In genomic region chr2:96305091-96305978, GRCh38 we compare ENCODE assay signal across 8 cellular contexts. TPM values are rescaled to one million over a fixed set of nuclear protein-coding genes. Genes with fewer than 3 reads are reported as not detected.
DNase-seq lines count a peak whose midpoint lies in the region; ATAC-seq and TF ChIP-seq lines count a peak whose summit lies in the region.

SNRNP200 (minus strand) TSS chr2:96305546; CDS start chr2:96305437, 109 bp downstream.

- H3K4me2 ChIP-seq in SK-N-SH = peak within 1 kb of the TSS; percentile 87

- peaks cover 38 to 40% of the 10 kb centered on the region in 2 experiments for H3K36me3 ChIP-seq in SK-N-SH (replicated peaks in 1 of 2; ENCODE audit: control insufficient read depth in 1 of 2, insufficient read depth in 2 of 2, low read length in 1 of 2)

- H2AFZ ChIP-seq in SK-N-SH (ENCODE audit: low read depth) = peak within 1 kb of the TSS; percentile 80

- TF ChIP-seq RAD21 in SK-N-SH (IDR thresholded peaks at IDR 0.05; ENCODE audit: low read length) = no peak

- no peaks in the 10 kb centered on the region for H3F3A ChIP-seq in SK-N-SH (replicated peaks; ENCODE audit: insufficient read depth)

- H3K79me2 ChIP-seq in SK-N-SH (ENCODE audit: insufficient read depth) = peaks cover 56% of the 10 kb centered on the region

- peak within 1 kb of the TSS; percentile 79 for H3K4me3 ChIP-seq in GM08714 (ENCODE audit: low read length)
- peak within 1 kb of the TSS; percentile 64 to 87 for H3K4me3 ChIP-seq in SK-N-SH (ENCODE audit: low read depth in 2 of 2, low read length in 1 of 2)

- peaks cover 69% of the 10 kb centered on the region for H3K4me1 Mint-ChIP-seq in activated naive CD4-positive, alpha-beta T cell treated with anti-CD3 and anti-CD28 coated beads, Interleukin-2, amount 10 ng/mL, durations not matched to agents 7 days and 5 days

- peaks cover 3% of the 10 kb centered on the region; the same call in 1 of the 2 replicates for H4K20me1 ChIP-seq in SK-N-SH (ENCODE audit: insufficient read depth)

- peaks cover 57% of the 10 kb centered on the region for H3K36me3 Mint-ChIP-seq in activated naive CD4-positive, alpha-beta T cell treated with anti-CD3 and anti-CD28 coated beads, Interleukin-2, amount 10 ng/mL, durations not matched to agents 7 days and 5 days

- 1% methylated on average over 40 of the region's 61 CpGs for WGBS in SK-N-SH (ENCODE audit: low lambda C conversion rate)

- CTCF ChIA-PET in SK-N-SH (lab: Yijun Ruan, JAX) = interaction anchor here (0.9 to 1.9 kb wide), 4 partner anchors 16 to 203 kb away, joined by 3 to 10 read pairs (median 7); partner anchors contain the start of genes CIAO1 and TMEM127
- CTCF ChIA-PET in activated naive CD4-positive, alpha-beta T cell treated with anti-CD3 and anti-CD28 coated beads, Interleukin-2, amount 10 ng/mL, durations not matched to agents 7 days and 5 days (lab: Charles Lee) = interaction anchor here (0.7 to 1.1 kb wide), 3 partner anchors 12 to 41 kb away, joined by 3 to 5 read pairs (median 3); no protein-coding TSS in a partner anchor

- H3K27ac ChIP-seq in SK-N-SH (ENCODE audit: low read depth in 2 of 2, low read length in 1 of 2) (peak within 1 kb of the TSS; percentile 67 to 79), substantia nigra (ENCODE audit: low read depth, low read length, poor library complexity, severe bottlenecking) (peak within 1 kb of the TSS; percentile 46)

- no peak for TF ChIP-seq CTCF in SK-N-SH (IDR thresholded peaks at IDR 0.05)

- POLR2A ChIA-PET in SK-N-SH (lab: Yijun Ruan, JAX) = interaction anchor here (0.7 to 3.0 kb wide), 7 partner anchors 16 to 44 kb away, joined by 3 to 20 read pairs (median 4); partner anchors contain the start of gene ITPRIPL1

- DNase-seq in NCI-H1092 treated with DMSO at 0.1 percent for 48 hours (lab: John Stamatoyannopoulos, UW) (peak; percentile 76), SK-N-SH (peak; percentile 91), germinal center (ENCODE audit: low spot score) (peak; percentile 85), non-pigmented ciliary epithelial cell (ENCODE audit: low read depth) (peak; percentile 11), substantia nigra (lab: John Stamatoyannopoulos, UW) (peak; percentile 32 to 93 (median 81))
- peak; percentile 93 for DNase-seq in activated naive CD4-positive, alpha-beta T cell treated with anti-CD3 and anti-CD28 coated beads, Interleukin-2, amount 10 ng/mL, durations not matched to agents 7 days and 5 days

- ATAC-seq in HG02588 (IDR thresholded peaks at IDR 0.05; ENCODE audit: unreplicated experiment) = peak; percentile 92

- H3K27me3 Mint-ChIP-seq in activated naive CD4-positive, alpha-beta T cell treated with anti-CD3 and anti-CD28 coated beads, Interleukin-2, amount 10 ng/mL, durations not matched to agents 7 days and 5 days = peaks cover 3% of the 10 kb centered on the region

- no peaks in the 10 kb centered on the region for H3K9me2 ChIP-seq in SK-N-SH

- H3K9me3 Mint-ChIP-seq in activated naive CD4-positive, alpha-beta T cell treated with anti-CD3 and anti-CD28 coated beads, Interleukin-2, amount 10 ng/mL, durations not matched to agents 7 days and 5 days = no peaks in the 10 kb centered on the region

- no peaks in the 10 kb centered on the region for H3K9me3 ChIP-seq in SK-N-SH

- H3K27ac Mint-ChIP-seq in activated naive CD4-positive, alpha-beta T cell treated with anti-CD3 and anti-CD28 coated beads, Interleukin-2, amount 10 ng/mL, durations not matched to agents 7 days and 5 days = peak within 1 kb of the TSS; percentile 97

- H3K4me3 Mint-ChIP-seq in activated naive CD4-positive, alpha-beta T cell treated with anti-CD3 and anti-CD28 coated beads, Interleukin-2, amount 10 ng/mL, durations not matched to agents 7 days and 5 days = peak within 1 kb of the TSS; percentile 97

- peaks cover 18 to 20% of the 10 kb centered on the region in 2 experiments for H3K4me1 ChIP-seq in SK-N-SH (ENCODE audit: control insufficient read depth in 1 of 2, insufficient read depth in 2 of 2, low read depth in 1 of 2, low read length in 1 of 2)

- peak within 1 kb of the TSS; percentile 88 for H3K9ac ChIP-seq in SK-N-SH

- H3K27me3 ChIP-seq in SK-N-SH (ENCODE audit: insufficient read depth) = no peaks in the 10 kb centered on the region

- TF ChIP-seq EP300 in SK-N-SH (IDR thresholded peaks at IDR 0.05; ENCODE audit: borderline replicate concordance in 1 of 2, low read depth in 1 of 2, low read length in 1 of 2) = no peak

TF ChIP-seq in SK-N-SH, 30 proteins besides CTCF, POLR2A, EP300 and RAD21:
- TF ChIP-seq NFIC (IDR thresholded peaks at IDR 0.05; ENCODE audit: borderline replicate concordance) = peak; percentile 54
- peak; percentile 100 for TF ChIP-seq GABPA (IDR thresholded peaks at IDR 0.05; ENCODE audit: low read depth)
- peak; percentile 90 for TF ChIP-seq MXI1 (IDR thresholded peaks at IDR 0.05; ENCODE audit: low read depth, low read length)
- no peak for TF ChIP-seq USF2 (IDR thresholded peaks at IDR 0.05; ENCODE audit: borderline replicate concordance, low read depth, low read length)
- TF ChIP-seq JUND (IDR thresholded peaks at IDR 0.05) = no peak
- peak; percentile 85 for TF ChIP-seq TAF1 (IDR thresholded peaks at IDR 0.05; ENCODE audit: borderline replicate concordance, low read depth, low read length)
- TF ChIP-seq SIN3A (IDR thresholded peaks at IDR 0.05; ENCODE audit: borderline replicate concordance, low read depth, low read length) = peak; percentile 79; the same call in 1 of the 2 replicates
- no peak for TF ChIP-seq USF1 (IDR thresholded peaks at IDR 0.05; ENCODE audit: borderline replicate concordance, low read depth)
- peak; percentile 95 for TF ChIP-seq POLR2AphosphoS5 (IDR thresholded peaks at IDR 0.05; ENCODE audit: low read depth, low read length)
- peak; percentile 38; the same call in 1 of the 2 replicates for TF ChIP-seq NRF1 (IDR thresholded peaks at IDR 0.05; ENCODE audit: low read depth, low read length)
- TF ChIP-seq ELF1 (IDR thresholded peaks at IDR 0.05) = peak; percentile 85
- TF ChIP-seq, protein P1, sequence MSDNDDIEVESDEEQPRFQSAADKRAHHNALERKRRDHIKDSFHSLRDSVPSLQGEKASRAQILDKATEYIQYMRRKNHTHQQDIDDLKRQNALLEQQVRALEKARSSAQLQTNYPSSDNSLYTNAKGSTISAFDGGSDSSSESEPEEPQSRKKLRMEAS (IDR thresholded peaks at IDR 0.05; ENCODE audit: low read depth) = peak; percentile 93
- TF ChIP-seq, protein P2, sequence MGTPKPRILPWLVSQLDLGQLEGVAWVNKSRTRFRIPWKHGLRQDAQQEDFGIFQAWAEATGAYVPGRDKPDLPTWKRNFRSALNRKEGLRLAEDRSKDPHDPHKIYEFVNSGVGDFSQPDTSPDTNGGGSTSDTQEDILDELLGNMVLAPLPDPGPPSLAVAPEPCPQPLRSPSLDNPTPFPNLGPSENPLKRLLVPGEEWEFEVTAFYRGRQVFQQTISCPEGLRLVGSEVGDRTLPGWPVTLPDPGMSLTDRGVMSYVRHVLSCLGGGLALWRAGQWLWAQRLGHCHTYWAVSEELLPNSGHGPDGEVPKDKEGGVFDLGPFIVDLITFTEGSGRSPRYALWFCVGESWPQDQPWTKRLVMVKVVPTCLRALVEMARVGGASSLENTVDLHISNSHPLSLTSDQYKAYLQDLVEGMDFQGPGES (IDR thresholded peaks at IDR 0.05; ENCODE audit: low read depth, low read length) = no peak
- TF ChIP-seq YY1 (IDR thresholded peaks at IDR 0.05; ENCODE audit: low read depth) = peak; percentile 75
- TF ChIP-seq TCF12 (IDR thresholded peaks at IDR 0.05) = peak; percentile 22; the same call in 1 of the 2 replicates
- TF ChIP-seq, protein P3, sequence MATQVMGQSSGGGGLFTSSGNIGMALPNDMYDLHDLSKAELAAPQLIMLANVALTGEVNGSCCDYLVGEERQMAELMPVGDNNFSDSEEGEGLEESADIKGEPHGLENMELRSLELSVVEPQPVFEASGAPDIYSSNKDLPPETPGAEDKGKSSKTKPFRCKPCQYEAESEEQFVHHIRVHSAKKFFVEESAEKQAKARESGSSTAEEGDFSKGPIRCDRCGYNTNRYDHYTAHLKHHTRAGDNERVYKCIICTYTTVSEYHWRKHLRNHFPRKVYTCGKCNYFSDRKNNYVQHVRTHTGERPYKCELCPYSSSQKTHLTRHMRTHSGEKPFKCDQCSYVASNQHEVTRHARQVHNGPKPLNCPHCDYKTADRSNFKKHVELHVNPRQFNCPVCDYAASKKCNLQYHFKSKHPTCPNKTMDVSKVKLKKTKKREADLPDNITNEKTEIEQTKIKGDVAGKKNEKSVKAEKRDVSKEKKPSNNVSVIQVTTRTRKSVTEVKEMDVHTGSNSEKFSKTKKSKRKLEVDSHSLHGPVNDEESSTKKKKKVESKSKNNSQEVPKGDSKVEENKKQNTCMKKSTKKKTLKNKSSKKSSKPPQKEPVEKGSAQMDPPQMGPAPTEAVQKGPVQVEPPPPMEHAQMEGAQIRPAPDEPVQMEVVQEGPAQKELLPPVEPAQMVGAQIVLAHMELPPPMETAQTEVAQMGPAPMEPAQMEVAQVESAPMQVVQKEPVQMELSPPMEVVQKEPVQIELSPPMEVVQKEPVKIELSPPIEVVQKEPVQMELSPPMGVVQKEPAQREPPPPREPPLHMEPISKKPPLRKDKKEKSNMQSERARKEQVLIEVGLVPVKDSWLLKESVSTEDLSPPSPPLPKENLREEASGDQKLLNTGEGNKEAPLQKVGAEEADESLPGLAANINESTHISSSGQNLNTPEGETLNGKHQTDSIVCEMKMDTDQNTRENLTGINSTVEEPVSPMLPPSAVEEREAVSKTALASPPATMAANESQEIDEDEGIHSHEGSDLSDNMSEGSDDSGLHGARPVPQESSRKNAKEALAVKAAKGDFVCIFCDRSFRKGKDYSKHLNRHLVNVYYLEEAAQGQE (IDR thresholded peaks at IDR 0.05; ENCODE audit: low read depth, low read length) = no peak; the same call in 1 of the 2 replicates
- TF ChIP-seq CHD2 (IDR thresholded peaks at IDR 0.05; ENCODE audit: low read length, partially characterized antibody) = peak; percentile 71
TF ChIP-seq in SK-N-SH: peak in this region for 12.

RNA-seq across cellular contexts. Expression of gene SNRNP200, which starts in this region (rescaled TPM):
- 165 and 177 TPM in 2 replicates for polyA plus RNA-seq in SK-N-SH (2012; rRNA removed)
- polyA plus RNA-seq in SK-N-SH (2012; cell fraction: cytosol; rRNA removed) = 104 and 134 TPM in 2 replicates
- polyA plus RNA-seq in SK-N-SH (2012; cell fraction: nucleus; rRNA removed) = 437 and 481 TPM in 2 replicates

Comparison
In these comparisons a context has a peak if more than half of its experiments do, and no peak if none do; other contexts are left out.
1. Peak in every context shown above with its lines: DNase-seq, ATAC-seq, H3K4me3 ChIP-seq and H3K27ac ChIP-seq.
2. DNase-seq: peak in every context shown above with its lines; median percentile 93 in activated naive CD4-positive, alpha-beta T cell treated with anti-CD3 and anti-CD28 coated beads, Interleukin-2, amount 10 ng/mL, durations not matched to agents 7 days and 5 days; 91 in SK-N-SH; 85 in germinal center; 81 in substantia nigra; 76 in NCI-H1092 treated with DMSO at 0.1 percent for 48 hours; 11 in non-pigmented ciliary epithelial cell.